8 cellular contexts compared by ENCODE assay signal in the genomic region with DNA sequence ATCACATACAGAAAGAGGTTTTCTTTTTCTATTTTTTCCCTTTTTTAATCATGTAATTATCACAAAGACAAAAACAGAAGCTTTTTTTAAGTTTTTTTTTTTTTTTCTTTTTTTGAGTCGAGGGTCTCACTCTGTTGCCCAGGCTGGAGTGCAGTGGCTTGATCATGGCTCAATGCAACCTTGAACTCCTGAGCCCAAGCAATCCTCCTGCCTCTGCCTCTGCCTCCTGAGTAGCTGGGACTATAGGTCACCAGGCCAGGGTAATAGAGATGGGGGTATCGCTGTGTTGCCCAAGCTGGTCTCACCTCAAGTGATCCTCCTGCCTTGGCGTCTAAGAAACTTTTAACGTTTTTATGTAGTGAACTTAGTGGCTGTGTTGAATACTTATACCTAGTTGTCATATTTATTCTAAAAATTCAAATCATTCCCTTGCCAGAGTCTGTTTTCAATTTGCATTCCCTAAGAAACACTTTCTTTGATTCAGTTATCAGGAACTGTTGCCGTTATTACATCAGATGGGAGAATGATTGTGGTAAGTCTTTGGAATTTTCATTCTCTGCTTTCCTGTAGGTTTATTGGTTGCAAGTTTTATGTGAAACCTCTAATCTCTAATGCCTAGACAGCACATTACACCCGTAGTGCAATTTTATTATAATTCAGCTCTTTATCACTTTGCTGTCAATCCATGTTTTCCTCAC. TPM values are rescaled to one million over a fixed set of nuclear protein-coding genes. Genes with fewer than 3 reads are reported as not detected.
DNase-seq lines count a peak whose midpoint lies in the region; TF ChIP-seq lines count a peak whose summit lies in the region.

No MANE protein-coding gene starts in this region.

- CTCF ChIA-PET in OCI-LY7 (lab: Charles Lee; ENCODE audit: unreplicated experiment) = no interaction called here

- no peak overlapping the region for H3K27ac Mint-ChIP-seq in progenitor cell of endocrine pancreas

- peak; percentile 30 for DNase-seq in GM03348 (ENCODE audit: low spot score)
- DNase-seq in OCI-LY7 (ENCODE audit: low spot score) = peak; percentile 19
- DNase-seq in progenitor cell of endocrine pancreas (ENCODE audit: low spot score, unreplicated experiment) = no peak
- no peak for DNase-seq in cerebellum (ENCODE audit: low spot score)
- no peak for DNase-seq in transverse colon
- no peak for DNase-seq in epidermal melanocyte (ENCODE audit: insufficient read length, low spot score)
- no peak for DNase-seq in T-helper 9 cell

- 58 to 72% methylated on average over 3 to 6 of the region's 6 CpGs for WGBS in transverse colon (ENCODE audit: low coverage in 1 of 2), 2 donors

- H4K20me1 ChIP-seq in OCI-LY7 (ENCODE audit: insufficient read depth, low read length) = peaks cover 33% of the 10 kb centered on the region; the same call in 1 of the 2 replicates

- H3K4me3 Mint-ChIP-seq in progenitor cell of endocrine pancreas (ENCODE audit: low read depth) = peak overlapping the region; percentile 94

- H3K27me3 ChIP-seq in endocrine pancreas (ENCODE audit: control insufficient read depth, insufficient read depth, low read length) = no peaks in the 10 kb centered on the region
- H3K27me3 ChIP-seq in transverse colon = no peaks in the 10 kb centered on the region

- H3K79me2 ChIP-seq in OCI-LY7 (ENCODE audit: insufficient read depth, low read depth, low read length) = peaks cover 67% of the 10 kb centered on the region

- in situ Hi-C loops in transverse colon (cut with MboI; ENCODE audit: low pct_ligation_motif_present in 1 of 4, low pct_unique_long_range_greater_than_20kb in 1 of 4, low sequenced_read_pairs in 3 of 4) = loop anchor here in 1 of 4 donors (25.0 kb wide), 1 partner anchor 1223 kb away; the partner anchor contains the start of gene ST7

- BruUV-seq in OCI-LY7 (replicated peaks; lab: Mats Ljungman, UMichigan) = no TSS peak

- H3K4me1 ChIP-seq in OCI-LY7 (ENCODE audit: insufficient read depth, low read length, poor library complexity, severe bottlenecking) (peaks cover 22% of the 10 kb centered on the region), endocrine pancreas (ENCODE audit: control insufficient read depth, insufficient read depth, low read length) (peaks cover 23% of the 10 kb centered on the region), transverse colon (peaks cover 9 to 35% (median 18%) of the 10 kb centered on the region in 4 donors)

- H3K4me2 ChIP-seq in OCI-LY7 (ENCODE audit: low read length) = peak overlapping the region; percentile 98

- H3K4me3 ChIP-seq in OCI-LY7 (ENCODE audit: low read depth, low read length, poor library complexity, severe bottlenecking) (peak overlapping the region; percentile 98), endocrine pancreas (ENCODE audit: control insufficient read depth, insufficient read depth, low read length) (peak overlapping the region; percentile 99), transverse colon (peak overlapping the region in 1 of 4 donors; percentile 96)

- no peaks in the 10 kb centered on the region for H3K9me2 ChIP-seq in OCI-LY7 (ENCODE audit: insufficient read depth, low read length)

- H3K27ac ChIP-seq in OCI-LY7 (ENCODE audit: low read depth, low read length, poor library complexity, severe bottlenecking) (peak overlapping the region; percentile 72), transverse colon (peak overlapping the region in 1 of 4 donors; percentile 96)

- no peak for TF ChIP-seq CTCF in OCI-LY7 (conservative IDR thresholded peaks at IDR 0.05; ENCODE audit: low read length)
- TF ChIP-seq CTCF in progenitor cell of endocrine pancreas (IDR thresholded peaks at IDR 0.05; ENCODE audit: unreplicated experiment) = no peak
- TF ChIP-seq CTCF in transverse colon (IDR thresholded peaks at IDR 0.05) = no peak

- H3K9me3 ChIP-seq in OCI-LY7 (ENCODE audit: low read length) (no peaks in the 10 kb centered on the region), endocrine pancreas (ENCODE audit: control insufficient read depth, low read length) (no peaks in the 10 kb centered on the region), transverse colon (no peaks in the 10 kb centered on the region)

- peaks cover 12% of the 10 kb centered on the region for H3K36me3 Mint-ChIP-seq in progenitor cell of endocrine pancreas (ENCODE audit: insufficient read depth)

- TF ChIP-seq POLR2A in transverse colon (IDR thresholded peaks at IDR 0.05) = no peak

- no peak overlapping the region for H2AFZ ChIP-seq in OCI-LY7 (ENCODE audit: low read length)

- peaks cover 51% of the 10 kb centered on the region for H3K36me3 ChIP-seq in OCI-LY7 (ENCODE audit: insufficient read depth, low read length)
- H3K36me3 ChIP-seq in endocrine pancreas (ENCODE audit: control insufficient read depth, insufficient read depth, low read length) = no peaks in the 10 kb centered on the region
- peaks cover 0 to 21% (median 6%) of the 10 kb centered on the region in 4 donors for H3K36me3 ChIP-seq in transverse colon

- TF ChIP-seq EP300 in transverse colon (IDR thresholded peaks at IDR 0.05; ENCODE audit: low read depth) = no peak

- H3K9me3 Mint-ChIP-seq in progenitor cell of endocrine pancreas (ENCODE audit: low read depth) = no peaks in the 10 kb centered on the region

- no peak overlapping the region for H3K9ac ChIP-seq in endocrine pancreas (ENCODE audit: control insufficient read depth, insufficient read depth, low read length)

- intact Hi-C loops in OCI-LY7 (cut with micrococcal nuclease; ENCODE audit: unreplicated experiment) = loop anchor here (10.0 kb wide), 2 partner anchors 129 to 1321 kb away; partner anchors contain the start of gene CAPZA2
- intact Hi-C loops in transverse colon (cut with DNase I; ENCODE audit: low total_unique reads) = no loop called here

- POLR2A ChIA-PET in OCI-LY7 (lab: Charles Lee) = interaction anchor here (0.6 to 1.0 kb wide), 5 partner anchors 9 to 237 kb away, joined by 3 to 5 read pairs (median 4); no protein-coding TSS in a partner anchor

- peaks cover 20% of the 10 kb centered on the region for H3K4me1 Mint-ChIP-seq in progenitor cell of endocrine pancreas (ENCODE audit: low read depth)

- no peaks in the 10 kb centered on the region for H3K27me3 Mint-ChIP-seq in progenitor cell of endocrine pancreas

RNA-seq across cellular contexts. Expression of gene LSM8, which starts 1.3 kb away (rescaled TPM):
- 105 and 159 TPM in 2 replicates for total RNA-seq in OCI-LY7 (2014; rRNA removed; shearing (Covaris generic))
- total RNA-seq in OCI-LY7 (2022) (80.7 and 92.6 TPM in 2 replicates), progenitor cell of endocrine pancreas (45.8 and 49.5 TPM in 2 replicates), cerebellum (68.8 TPM), transverse colon (10 to 100 TPM in 3 of 4 donors, 1 to 10 TPM in 1; 6.4 to 43.8 (median 19.3) TPM)

RNA-seq across cellular contexts. Expression of gene ANKRD7, which starts 39.2 kb away (rescaled TPM):
- 0.38 and 0.77 TPM in 2 replicates for total RNA-seq in OCI-LY7 (2014; rRNA removed; shearing (Covaris generic))
- 1.4 and 2.3 TPM in 2 replicates for total RNA-seq in OCI-LY7 (2022)
- not detected in 2 replicates for total RNA-seq in progenitor cell of endocrine pancreas
- total RNA-seq in cerebellum = 9.3 TPM
- 1 to 10 TPM in 1 of 4 donors, under 1 TPM in 1, not detected in 2; 0.27 to 1.4 TPM for total RNA-seq in transverse colon

Comparison
In these comparisons a context has a peak if more than half of its experiments do, and no peak if none do; other contexts are left out.
1. DNase-seq: peak in GM03348 (single experiment) and OCI-LY7 (single experiment); none in progenitor cell of endocrine pancreas (single experiment), cerebellum (single experiment), transverse colon (single experiment), epidermal melanocyte (single experiment) and T-helper 9 cell (single experiment).